Comparison of ENCODE assay signal across 2 cellular contexts in the genomic region with DNA sequence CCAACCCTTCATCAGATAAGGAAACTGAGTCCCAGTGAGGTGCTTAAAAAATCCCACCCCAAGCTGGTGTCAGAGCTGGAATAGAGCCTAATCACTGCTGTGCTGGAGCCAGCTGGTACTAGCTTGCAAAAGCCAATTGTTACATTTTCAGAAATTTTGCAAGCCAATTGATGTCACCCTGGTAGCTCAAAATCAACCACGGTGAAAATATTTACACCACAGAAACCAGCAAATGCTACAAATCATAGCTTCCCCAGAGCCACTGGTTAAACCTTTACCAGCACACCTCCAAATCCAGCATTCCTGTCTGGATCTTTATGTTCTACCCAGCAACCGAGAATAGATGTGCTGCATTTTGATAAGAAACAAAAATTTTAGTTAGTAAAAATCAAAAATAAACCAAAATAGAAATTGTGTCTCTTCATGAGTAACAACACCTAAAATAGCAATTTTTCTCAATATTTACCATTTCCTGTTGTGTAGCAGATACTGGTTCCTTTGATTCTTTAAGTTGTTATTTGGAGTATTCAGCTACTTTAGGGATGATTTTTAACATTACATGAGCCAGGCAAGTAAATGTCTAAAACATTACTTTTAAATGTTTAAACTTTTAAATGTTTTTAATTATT.
TF ChIP-seq lines count a peak whose summit lies in the region.

No MANE protein-coding gene starts in this region.

TF ChIP-seq in H1, 55 proteins besides CTCF, POLR2A, EP300 and RAD21 (continues in another document):
- TF ChIP-seq, protein P1, sequence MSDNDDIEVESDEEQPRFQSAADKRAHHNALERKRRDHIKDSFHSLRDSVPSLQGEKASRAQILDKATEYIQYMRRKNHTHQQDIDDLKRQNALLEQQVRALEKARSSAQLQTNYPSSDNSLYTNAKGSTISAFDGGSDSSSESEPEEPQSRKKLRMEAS (IDR thresholded peaks at IDR 0.05): no peak
- TF ChIP-seq, protein P2, sequence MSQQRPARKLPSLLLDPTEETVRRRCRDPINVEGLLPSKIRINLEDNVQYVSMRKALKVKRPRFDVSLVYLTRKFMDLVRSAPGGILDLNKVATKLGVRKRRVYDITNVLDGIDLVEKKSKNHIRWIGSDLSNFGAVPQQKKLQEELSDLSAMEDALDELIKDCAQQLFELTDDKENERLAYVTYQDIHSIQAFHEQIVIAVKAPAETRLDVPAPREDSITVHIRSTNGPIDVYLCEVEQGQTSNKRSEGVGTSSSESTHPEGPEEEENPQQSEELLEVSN (IDR thresholded peaks at IDR 0.05): no peak
- TF ChIP-seq NRF1 (IDR thresholded peaks at IDR 0.05; ENCODE audit: low read depth, low read length): no peak
- TF ChIP-seq EZH2 (IDR thresholded peaks at IDR 0.05; ENCODE audit: low read depth, low read length, severe bottlenecking): no peak
- TF ChIP-seq HDAC2 (IDR thresholded peaks at IDR 0.05; ENCODE audit: borderline replicate concordance in 1 of 2, low read depth in 2 of 2, low read length in 2 of 2): no peak
- TF ChIP-seq, protein P3, sequence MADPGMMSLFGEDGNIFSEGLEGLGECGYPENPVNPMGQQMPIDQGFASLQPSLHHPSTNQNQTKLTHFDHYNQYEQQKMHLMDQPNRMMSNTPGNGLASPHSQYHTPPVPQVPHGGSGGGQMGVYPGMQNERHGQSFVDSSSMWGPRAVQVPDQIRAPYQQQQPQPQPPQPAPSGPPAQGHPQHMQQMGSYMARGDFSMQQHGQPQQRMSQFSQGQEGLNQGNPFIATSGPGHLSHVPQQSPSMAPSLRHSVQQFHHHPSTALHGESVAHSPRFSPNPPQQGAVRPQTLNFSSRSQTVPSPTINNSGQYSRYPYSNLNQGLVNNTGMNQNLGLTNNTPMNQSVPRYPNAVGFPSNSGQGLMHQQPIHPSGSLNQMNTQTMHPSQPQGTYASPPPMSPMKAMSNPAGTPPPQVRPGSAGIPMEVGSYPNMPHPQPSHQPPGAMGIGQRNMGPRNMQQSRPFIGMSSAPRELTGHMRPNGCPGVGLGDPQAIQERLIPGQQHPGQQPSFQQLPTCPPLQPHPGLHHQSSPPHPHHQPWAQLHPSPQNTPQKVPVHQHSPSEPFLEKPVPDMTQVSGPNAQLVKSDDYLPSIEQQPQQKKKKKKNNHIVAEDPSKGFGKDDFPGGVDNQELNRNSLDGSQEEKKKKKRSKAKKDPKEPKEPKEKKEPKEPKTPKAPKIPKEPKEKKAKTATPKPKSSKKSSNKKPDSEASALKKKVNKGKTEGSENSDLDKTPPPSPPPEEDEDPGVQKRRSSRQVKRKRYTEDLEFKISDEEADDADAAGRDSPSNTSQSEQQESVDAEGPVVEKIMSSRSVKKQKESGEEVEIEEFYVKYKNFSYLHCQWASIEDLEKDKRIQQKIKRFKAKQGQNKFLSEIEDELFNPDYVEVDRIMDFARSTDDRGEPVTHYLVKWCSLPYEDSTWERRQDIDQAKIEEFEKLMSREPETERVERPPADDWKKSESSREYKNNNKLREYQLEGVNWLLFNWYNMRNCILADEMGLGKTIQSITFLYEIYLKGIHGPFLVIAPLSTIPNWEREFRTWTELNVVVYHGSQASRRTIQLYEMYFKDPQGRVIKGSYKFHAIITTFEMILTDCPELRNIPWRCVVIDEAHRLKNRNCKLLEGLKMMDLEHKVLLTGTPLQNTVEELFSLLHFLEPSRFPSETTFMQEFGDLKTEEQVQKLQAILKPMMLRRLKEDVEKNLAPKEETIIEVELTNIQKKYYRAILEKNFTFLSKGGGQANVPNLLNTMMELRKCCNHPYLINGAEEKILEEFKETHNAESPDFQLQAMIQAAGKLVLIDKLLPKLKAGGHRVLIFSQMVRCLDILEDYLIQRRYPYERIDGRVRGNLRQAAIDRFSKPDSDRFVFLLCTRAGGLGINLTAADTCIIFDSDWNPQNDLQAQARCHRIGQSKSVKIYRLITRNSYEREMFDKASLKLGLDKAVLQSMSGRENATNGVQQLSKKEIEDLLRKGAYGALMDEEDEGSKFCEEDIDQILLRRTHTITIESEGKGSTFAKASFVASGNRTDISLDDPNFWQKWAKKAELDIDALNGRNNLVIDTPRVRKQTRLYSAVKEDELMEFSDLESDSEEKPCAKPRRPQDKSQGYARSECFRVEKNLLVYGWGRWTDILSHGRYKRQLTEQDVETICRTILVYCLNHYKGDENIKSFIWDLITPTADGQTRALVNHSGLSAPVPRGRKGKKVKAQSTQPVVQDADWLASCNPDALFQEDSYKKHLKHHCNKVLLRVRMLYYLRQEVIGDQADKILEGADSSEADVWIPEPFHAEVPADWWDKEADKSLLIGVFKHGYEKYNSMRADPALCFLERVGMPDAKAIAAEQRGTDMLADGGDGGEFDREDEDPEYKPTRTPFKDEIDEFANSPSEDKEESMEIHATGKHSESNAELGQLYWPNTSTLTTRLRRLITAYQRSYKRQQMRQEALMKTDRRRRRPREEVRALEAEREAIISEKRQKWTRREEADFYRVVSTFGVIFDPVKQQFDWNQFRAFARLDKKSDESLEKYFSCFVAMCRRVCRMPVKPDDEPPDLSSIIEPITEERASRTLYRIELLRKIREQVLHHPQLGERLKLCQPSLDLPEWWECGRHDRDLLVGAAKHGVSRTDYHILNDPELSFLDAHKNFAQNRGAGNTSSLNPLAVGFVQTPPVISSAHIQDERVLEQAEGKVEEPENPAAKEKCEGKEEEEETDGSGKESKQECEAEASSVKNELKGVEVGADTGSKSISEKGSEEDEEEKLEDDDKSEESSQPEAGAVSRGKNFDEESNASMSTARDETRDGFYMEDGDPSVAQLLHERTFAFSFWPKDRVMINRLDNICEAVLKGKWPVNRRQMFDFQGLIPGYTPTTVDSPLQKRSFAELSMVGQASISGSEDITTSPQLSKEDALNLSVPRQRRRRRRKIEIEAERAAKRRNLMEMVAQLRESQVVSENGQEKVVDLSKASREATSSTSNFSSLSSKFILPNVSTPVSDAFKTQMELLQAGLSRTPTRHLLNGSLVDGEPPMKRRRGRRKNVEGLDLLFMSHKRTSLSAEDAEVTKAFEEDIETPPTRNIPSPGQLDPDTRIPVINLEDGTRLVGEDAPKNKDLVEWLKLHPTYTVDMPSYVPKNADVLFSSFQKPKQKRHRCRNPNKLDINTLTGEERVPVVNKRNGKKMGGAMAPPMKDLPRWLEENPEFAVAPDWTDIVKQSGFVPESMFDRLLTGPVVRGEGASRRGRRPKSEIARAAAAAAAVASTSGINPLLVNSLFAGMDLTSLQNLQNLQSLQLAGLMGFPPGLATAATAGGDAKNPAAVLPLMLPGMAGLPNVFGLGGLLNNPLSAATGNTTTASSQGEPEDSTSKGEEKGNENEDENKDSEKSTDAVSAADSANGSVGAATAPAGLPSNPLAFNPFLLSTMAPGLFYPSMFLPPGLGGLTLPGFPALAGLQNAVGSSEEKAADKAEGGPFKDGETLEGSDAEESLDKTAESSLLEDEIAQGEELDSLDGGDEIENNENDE (IDR thresholded peaks at IDR 0.05; ENCODE audit: insufficient replicate concordance, low read length): no peak
- TF ChIP-seq ZNF274 (IDR thresholded peaks at IDR 0.05; ENCODE audit: borderline replicate concordance, extremely low read depth, low read length): no peak
- no peak for TF ChIP-seq SUZ12 (IDR thresholded peaks at IDR 0.05; ENCODE audit: low read length)
- no peak for TF ChIP-seq YY1 (IDR thresholded peaks at IDR 0.05; ENCODE audit: low read depth, low read length)
- no peak for TF ChIP-seq RNF2 (IDR thresholded peaks at IDR 0.05; ENCODE audit: borderline replicate concordance, low read depth, low read length, missing control alignments, poor library complexity, severe bottlenecking)
- no peak for TF ChIP-seq CBX8 (IDR thresholded peaks at IDR 0.05; ENCODE audit: borderline replicate concordance, low read depth, low read length)
- TF ChIP-seq ASH2L (IDR thresholded peaks at IDR 0.05; ENCODE audit: low read length): no peak
- TF ChIP-seq EGR1 (IDR thresholded peaks at IDR 0.05; ENCODE audit: borderline replicate concordance, low read depth, low read length): no peak

TF ChIP-seq in HEK293T, 16 proteins besides CTCF, POLR2A, EP300 and RAD21:
- TF ChIP-seq NFRKB (IDR thresholded peaks at IDR 0.05) (no peak), CTBP1 (IDR thresholded peaks at IDR 0.05; ENCODE audit: borderline replicate concordance) (no peak), HDGF (IDR thresholded peaks at IDR 0.05; ENCODE audit: borderline replicate concordance) (no peak), FOXM1 (IDR thresholded peaks at IDR 0.05; ENCODE audit: borderline replicate concordance) (no peak), SUZ12 (IDR thresholded peaks at IDR 0.05) (no peak), ARNT (IDR thresholded peaks at IDR 0.05) (no peak), FOXA1 (IDR thresholded peaks at IDR 0.05) (no peak), LEF1 (IDR thresholded peaks at IDR 0.05; ENCODE audit: borderline replicate concordance) (no peak), SP1 (IDR thresholded peaks at IDR 0.05) (no peak), FOXK2 (IDR thresholded peaks at IDR 0.05) (no peak), L3MBTL2 (conservative IDR thresholded peaks at IDR 0.05) (no peak), ELF4 (IDR thresholded peaks at IDR 0.05) (no peak), BHLHE40 (IDR thresholded peaks at IDR 0.05; ENCODE audit: borderline replicate concordance) (no peak), TARDBP (IDR thresholded peaks at IDR 0.05) (no peak), ZNF384 (IDR thresholded peaks at IDR 0.05) (no peak)
- TF ChIP-seq, protein P4, sequence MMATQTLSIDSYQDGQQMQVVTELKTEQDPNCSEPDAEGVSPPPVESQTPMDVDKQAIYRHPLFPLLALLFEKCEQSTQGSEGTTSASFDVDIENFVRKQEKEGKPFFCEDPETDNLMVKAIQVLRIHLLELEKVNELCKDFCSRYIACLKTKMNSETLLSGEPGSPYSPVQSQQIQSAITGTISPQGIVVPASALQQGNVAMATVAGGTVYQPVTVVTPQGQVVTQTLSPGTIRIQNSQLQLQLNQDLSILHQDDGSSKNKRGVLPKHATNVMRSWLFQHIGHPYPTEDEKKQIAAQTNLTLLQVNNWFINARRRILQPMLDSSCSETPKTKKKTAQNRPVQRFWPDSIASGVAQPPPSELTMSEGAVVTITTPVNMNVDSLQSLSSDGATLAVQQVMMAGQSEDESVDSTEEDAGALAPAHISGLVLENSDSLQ (IDR thresholded peaks at IDR 0.05): no peak
